In genomic region chr6:150685860-150686259, GRCh38 we compare ENCODE assay signal across 8 cellular contexts.
A peak's percentile ranks its signal among the peaks of the same experiment; 100 is the strongest.
DNase-seq lines count a peak whose midpoint lies in the region; ATAC-seq and TF ChIP-seq lines count a peak whose summit lies in the region.

No MANE protein-coding gene starts in this region.

- TF ChIP-seq CTCF in WERI-Rb-1 (IDR thresholded peaks at IDR 0.05; ENCODE audit: low read depth, low read length) (peak; percentile 76), endodermal cell (conservative IDR thresholded peaks at IDR 0.05) (peak; percentile 88)

- no peaks in the 10 kb centered on the region for H3K36me3 Mint-ChIP-seq in endodermal cell (ENCODE audit: low read depth)

- H3K4me3 ChIP-seq in WERI-Rb-1 (ENCODE audit: low read depth, low read length) (no peak overlapping the region), endodermal cell (ENCODE audit: low read length) (no peak overlapping the region), skeletal muscle tissue (ENCODE audit: low read length in 3 of 3) (no peak overlapping the region)

- H3K4me1 ChIP-seq in endodermal cell (ENCODE audit: control insufficient read depth, insufficient read depth, low read length): no peaks in the 10 kb centered on the region
- H3K4me1 ChIP-seq in skeletal muscle tissue (ENCODE audit: control insufficient read depth in 3 of 3, insufficient read depth in 3 of 3, low read length in 3 of 3): peaks cover 4 to 10% (median 7%) of the 10 kb centered on the region in 3 donors

- WGBS in endodermal cell (ENCODE audit: insufficient coverage in 1 of 2, insufficient read length in 1 of 2), 2 experiments: 43 to 81% methylated on average over 1 to 4 of the region's 4 CpGs

- DNase-seq in DMS53 (lab: John Stamatoyannopoulos, UW) (peak; percentile 79), HT-29 (ENCODE audit: low spot score) (peak; percentile 90), WERI-Rb-1 (peak; percentile 56), endodermal cell (peak; percentile 89), NCI-H446 treated with DMSO at 0.1 percent for 48 hours (lab: John Stamatoyannopoulos, UW) (no peak)

- H3K4me3 Mint-ChIP-seq in endodermal cell: no peak overlapping the region

- H3K27ac ChIP-seq in WERI-Rb-1 (no peak overlapping the region), endodermal cell (ENCODE audit: low read depth, low read length) (no peak overlapping the region), skeletal muscle tissue (ENCODE audit: low read depth, low read length) (peak overlapping the region; percentile 87)

- H3K9me3 ChIP-seq in WERI-Rb-1 (ENCODE audit: severe bottlenecking) (no peaks in the 10 kb centered on the region), endodermal cell (ENCODE audit: control insufficient read depth, low read length) (no peaks in the 10 kb centered on the region), skeletal muscle tissue (ENCODE audit: control insufficient read depth in 3 of 3, low read length in 3 of 3) (no peaks in the 10 kb centered on the region)

- no peaks in the 10 kb centered on the region for H3K4me1 Mint-ChIP-seq in endodermal cell

- H3K9ac ChIP-seq in endodermal cell (ENCODE audit: extremely low read depth, low read length, poor library complexity, severe bottlenecking) (no peak overlapping the region), skeletal muscle tissue (ENCODE audit: low read depth in 1 of 3, low read length in 3 of 3) (no peak overlapping the region)

- no peaks in the 10 kb centered on the region for H3K36me3 ChIP-seq in WERI-Rb-1
- H3K36me3 ChIP-seq in endodermal cell (ENCODE audit: control insufficient read depth, insufficient read depth, low read length): no peaks in the 10 kb centered on the region
- H3K36me3 ChIP-seq in skeletal muscle tissue (ENCODE audit: control insufficient read depth in 3 of 3, insufficient read depth in 3 of 3, low read length in 3 of 3): no peaks in the 10 kb centered on the region

- H3K27me3 ChIP-seq in WERI-Rb-1 (ENCODE audit: insufficient read depth, low read depth, severe bottlenecking): peaks cover 2% of the 10 kb centered on the region
- H3K27me3 ChIP-seq in endodermal cell (ENCODE audit: control insufficient read depth, insufficient read depth, low read length, poor library complexity, severe bottlenecking): no peaks in the 10 kb centered on the region
- no peaks in the 10 kb centered on the region for H3K27me3 ChIP-seq in skeletal muscle tissue (ENCODE audit: control insufficient read depth in 3 of 3, insufficient read depth in 3 of 3, low read length in 3 of 3)

- no peak overlapping the region for H3K27ac Mint-ChIP-seq in endodermal cell

- peak; percentile 69 for ATAC-seq in GM19328 (IDR thresholded peaks at IDR 0.05; ENCODE audit: unreplicated experiment)
- no peak for ATAC-seq in HG03045 (IDR thresholded peaks at IDR 0.05; ENCODE audit: unreplicated experiment)

- no peaks in the 10 kb centered on the region for H3K9me3 Mint-ChIP-seq in endodermal cell

- no peaks in the 10 kb centered on the region for H3K27me3 Mint-ChIP-seq in endodermal cell (ENCODE audit: insufficient read depth)
